1 cellular context compared by ENCODE assay signal in genomic region chr2:224956706-224957105, GRCh38.
TF ChIP-seq lines count a peak whose summit lies in the region.

No MANE protein-coding gene starts in this region.

TF ChIP-seq in GM12878, 131 proteins besides CTCF, POLR2A, EP300 and RAD21 (continued from another document):
- TF ChIP-seq MYC (IDR thresholded peaks at IDR 0.05; ENCODE audit: insufficient read depth, insufficient read length, insufficient replicate concordance, low read length, severe bottlenecking), result no peak
- no peak for TF ChIP-seq E2F4 (IDR thresholded peaks at IDR 0.05; ENCODE audit: low read depth, low read length)
- TF ChIP-seq JUNB (IDR thresholded peaks at IDR 0.05), result no peak
- TF ChIP-seq SUZ12 (IDR thresholded peaks at IDR 0.05; ENCODE audit: unreplicated experiment), result no peak
- TF ChIP-seq RUNX3 (IDR thresholded peaks at IDR 0.05; ENCODE audit: low read length), result no peak
- no peak for TF ChIP-seq SRF (IDR thresholded peaks at IDR 0.05; ENCODE audit: low read depth in 2 of 2, low read length in 2 of 2)
